1 cellular context compared by ENCODE assay signal in genomic region chr7:100267648-100268047, GRCh38.
TF ChIP-seq lines count a peak whose summit lies in the region.

No MANE protein-coding gene starts in this region.

TF ChIP-seq in K562, 482 proteins besides CTCF, POLR2A, EP300 and RAD21:
- TF ChIP-seq TCF3 (CRISPR knock-in tag; IDR thresholded peaks at IDR 0.05): no peak
- TF ChIP-seq KDM1A (IDR thresholded peaks at IDR 0.05): peak; percentile 47 to 62; a peak in 3 of 4 replicates
- 0 out of 2 replicates have a peak, but pooled peaks have one; percentile 64 for TF ChIP-seq CBX1 (IDR thresholded peaks at IDR 0.05; ENCODE audit: low read depth)
- TF ChIP-seq RBM25 (IDR thresholded peaks at IDR 0.05; ENCODE audit: low read depth, low read length, severe bottlenecking): peak; percentile 95
- TF ChIP-seq ZEB2 (IDR thresholded peaks at IDR 0.05): no peak
- 0 out of 2 replicates have a peak, but pooled peaks have one; percentile 59 for TF ChIP-seq PTBP1 (IDR thresholded peaks at IDR 0.05; ENCODE audit: low read depth, low read length)
- peak; percentile 87 for TF ChIP-seq ZFP36 (IDR thresholded peaks at IDR 0.05; ENCODE audit: low read depth, low read length, partially characterized antibody)
- no peak for TF ChIP-seq STAG1 (CRISPR knock-in tag; IDR thresholded peaks at IDR 0.05; ENCODE audit: borderline replicate concordance)
- TF ChIP-seq ZNF780A (CRISPR knock-in tag; IDR thresholded peaks at IDR 0.05): no peak
- peak; percentile 89 for TF ChIP-seq BCOR (IDR thresholded peaks at IDR 0.05)
- peak; percentile 75 for TF ChIP-seq SMARCA5 (IDR thresholded peaks at IDR 0.05)
